Comparison of ENCODE assay signal across 18 cellular contexts in the genomic region with DNA sequence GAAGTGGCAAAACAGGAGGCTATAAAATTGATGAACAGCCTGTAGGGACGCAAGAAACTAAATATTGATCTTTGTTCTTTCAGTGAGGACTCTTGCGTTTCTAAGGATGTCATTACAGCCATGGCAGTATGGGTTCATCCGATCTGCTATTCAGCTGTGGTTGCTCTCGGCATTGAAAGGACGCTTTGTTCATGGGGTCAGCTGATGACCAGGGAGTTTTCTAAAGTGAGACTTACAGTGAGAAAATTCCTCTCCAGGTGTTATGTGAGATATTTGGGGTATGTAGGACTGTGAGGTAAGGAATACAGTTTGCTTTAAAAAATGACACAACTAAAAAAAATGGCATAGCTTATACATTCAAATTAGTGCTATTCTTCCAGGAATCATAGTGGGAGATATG.
"Had no signal": no experiment of that assay in that cellular context is flagged by ENCODE, and none has a peak within 500 bp of the region (broad histone marks: within the 10 kb centered on the region; RNA-seq: fewer than 3 reads in every experiment).

No MANE protein-coding gene starts in this region.

- DNase-seq: activated CD4-positive, alpha-beta memory T cell treated with anti-CD3 and anti-CD28 coated beads for 36 hours; activated gamma-delta T cell treated with Interleukin-2 at 50 U/mL for 16 hours; activated T-cell treated with anti-CD3 and anti-CD28 coated beads for 4 hours; cerebellar nuclear complex; cortex of kidney; gastrocnemius medialis; heart left ventricle; kidney glomerular epithelial cell; left ventricle myocardium inferior; mucosa of descending colon; naive B cell; retina; stimulated activated CD4-positive, alpha-beta T cell treated with anti-CD3 and anti-CD28 coated beads, Interleukin-12 subunit alpha, Interleukin-12 subunit beta, amount 100 ng/mL, for 4 hours; stimulated activated CD4-positive, alpha-beta T cell treated with anti-CD3 and anti-CD28 coated beads, Interleukin-1b, Interleukin-23, amount 100 ng/mL, for 48 hours; stimulated activated naive CD8-positive, alpha-beta T cell treated with anti-CD3 and anti-CD28 coated beads, Interleukin-15, Interleukin-2, amounts not matched to agents 100 U/mL and 50 U/mL, for 24 hours; T-helper 2 cell; uterus had no signal

- ATAC-seq: gastrocnemius medialis; heart left ventricle; mucosa of descending colon; stimulated activated naive CD8-positive, alpha-beta T cell treated with anti-CD3 and anti-CD28 coated beads, Interleukin-15, Interleukin-2, amounts not matched to agents 100 U/mL and 50 U/mL, for 24 hours had no signal

- FAIRE-seq: bronchial epithelial cell had no signal
